Comparison of ENCODE assay signal across 1 cellular context in genomic region chr12:52307836-52308806, GRCh38.
A peak's percentile ranks its signal among the peaks of the same experiment; 100 is the strongest.
TF ChIP-seq lines count a peak whose summit lies in the region.

No MANE protein-coding gene starts in this region.

TF ChIP-seq in WTC11, 78 proteins besides CTCF, POLR2A, EP300 and RAD21 (continued from another document):
- TF ChIP-seq PRDM15 (CRISPR knock-in tag; IDR thresholded peaks at IDR 0.05) (no peak), PREB (CRISPR knock-in tag; IDR thresholded peaks at IDR 0.05; ENCODE audit: borderline replicate concordance) (no peak), ZNF138 (CRISPR knock-in tag; conservative IDR thresholded peaks at IDR 0.05) (no peak), AR (CRISPR knock-in tag; IDR thresholded peaks at IDR 0.05) (no peak), ZNF671 (CRISPR knock-in tag; IDR thresholded peaks at IDR 0.05) (no peak), ETV6 (CRISPR knock-in tag; IDR thresholded peaks at IDR 0.05) (peak; percentile 68; the same call in 1 of the 2 replicates), PRRX2 (CRISPR knock-in tag; IDR thresholded peaks at IDR 0.05) (no peak), ZBTB43 (CRISPR knock-in tag; IDR thresholded peaks at IDR 0.05) (no peak), HMGXB4 (CRISPR knock-in tag; IDR thresholded peaks at IDR 0.05) (peak; percentile 51; the same call in 1 of the 2 replicates), STAT6 (CRISPR knock-in tag; conservative IDR thresholded peaks at IDR 0.05; ENCODE audit: low read depth) (no peak), ZNF219 (CRISPR knock-in tag; IDR thresholded peaks at IDR 0.05; ENCODE audit: borderline replicate concordance) (no peak), RORB (CRISPR knock-in tag; IDR thresholded peaks at IDR 0.05) (no peak)
